Comparison of ENCODE assay signal across 8 cellular contexts in the genomic region with DNA sequence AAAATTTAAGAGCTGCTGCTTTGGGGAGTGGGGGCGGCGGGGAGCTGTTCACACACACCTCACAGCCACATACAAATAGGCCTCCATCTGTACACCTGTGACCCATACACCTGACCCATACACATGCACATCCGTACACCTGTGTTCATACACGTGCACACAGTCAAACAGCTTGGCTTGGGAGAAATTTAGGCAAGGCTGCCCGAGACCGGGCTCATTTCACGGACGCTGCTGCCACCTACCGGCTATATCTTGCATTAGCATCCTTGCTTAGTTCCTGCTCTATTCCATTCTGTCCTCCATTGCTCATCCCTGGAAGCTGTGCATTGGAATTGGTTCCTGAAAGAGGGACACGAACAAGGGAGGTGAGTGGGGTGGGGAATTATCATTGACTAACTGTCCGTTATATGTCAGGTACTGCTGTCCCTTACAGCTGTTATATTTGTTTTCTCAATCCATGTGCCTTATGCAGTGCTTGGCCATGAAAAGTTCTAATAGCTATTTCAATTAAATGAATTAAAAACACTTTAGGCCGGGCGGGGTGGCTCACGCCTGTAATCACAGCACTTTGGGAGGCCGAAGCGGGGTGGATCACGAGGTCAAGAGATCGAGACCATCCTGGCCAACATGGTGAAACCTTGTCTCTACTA. TPM values are rescaled to one million over a fixed set of nuclear protein-coding genes. Genes with fewer than 3 reads are reported as not detected.
DNase-seq lines count a peak whose midpoint lies in the region; ATAC-seq lines count a peak whose summit lies in the region.

No MANE protein-coding gene starts in this region.

- ATAC-seq in esophagus mucosa (peak; percentile 83), GM21526 (IDR thresholded peaks at IDR 0.05; ENCODE audit: low FRiP score, unreplicated experiment) (no peak)
- peak; percentile 80 to 88 for ATAC-seq in naive thymus-derived CD8-positive, alpha-beta T cell
- peak; percentile 79 to 82 for ATAC-seq in stimulated activated naive B cell treated with anti-CD40 and anti-IgM and Interleukin-4, amounts not matched to agents 10 μg/mL and 1 μg/mL and 100 μg/mL, for 72 hours (replicated peaks)

- no peaks in the 10 kb centered on the region for H3K9me3 Mint-ChIP-seq in naive thymus-derived CD8-positive, alpha-beta T cell
- no peaks in the 10 kb centered on the region for H3K9me3 Mint-ChIP-seq in stimulated activated naive B cell treated with anti-CD40 and anti-IgM and Interleukin-4, amounts not matched to agents 10 μg/mL and 1 μg/mL and 100 μg/mL, for 72 hours

- in situ Hi-C loops in KBM-7 (cut with MboI; ENCODE audit: low pct_unique_long_range_greater_than_20kb, low sequenced_read_pairs) = loop anchor here (25.0 kb wide), 1 partner anchor 310 kb away; a partner anchor contains a TSS

- no peak overlapping the region for H3K4me3 Mint-ChIP-seq in naive thymus-derived CD8-positive, alpha-beta T cell
- H3K4me3 Mint-ChIP-seq in stimulated activated naive B cell treated with anti-CD40 and anti-IgM and Interleukin-4, amounts not matched to agents 10 μg/mL and 1 μg/mL and 100 μg/mL, for 72 hours = no peak overlapping the region

- H3K4me1 Mint-ChIP-seq in naive thymus-derived CD8-positive, alpha-beta T cell = peaks cover 5 to 9% (median 6%) of the 10 kb centered on the region in 4 donors
- peaks cover 6% of the 10 kb centered on the region in 2 donors for H3K4me1 Mint-ChIP-seq in stimulated activated naive B cell treated with anti-CD40 and anti-IgM and Interleukin-4, amounts not matched to agents 10 μg/mL and 1 μg/mL and 100 μg/mL, for 72 hours

- no peak overlapping the region for H3K27ac Mint-ChIP-seq in naive thymus-derived CD8-positive, alpha-beta T cell
- H3K27ac Mint-ChIP-seq in stimulated activated naive B cell treated with anti-CD40 and anti-IgM and Interleukin-4, amounts not matched to agents 10 μg/mL and 1 μg/mL and 100 μg/mL, for 72 hours = no peak overlapping the region

- H3K27me3 Mint-ChIP-seq in naive thymus-derived CD8-positive, alpha-beta T cell = peaks cover 2 to 12% (median 6%) of the 10 kb centered on the region in 5 donors
- H3K27me3 Mint-ChIP-seq in stimulated activated naive B cell treated with anti-CD40 and anti-IgM and Interleukin-4, amounts not matched to agents 10 μg/mL and 1 μg/mL and 100 μg/mL, for 72 hours = peaks cover 0 to 2% of the 10 kb centered on the region in 2 donors

- POLR2A ChIA-PET in naive thymus-derived CD8-positive, alpha-beta T cell (lab: Charles Lee) = interaction anchor here (0.5 to 1.8 kb wide), 6 partner anchors 92 to 371 kb away, joined by 3 to 7 read pairs (median 4); a partner anchor contains a TSS

- no peaks in the 10 kb centered on the region for H3K36me3 Mint-ChIP-seq in naive thymus-derived CD8-positive, alpha-beta T cell
- H3K36me3 Mint-ChIP-seq in stimulated activated naive B cell treated with anti-CD40 and anti-IgM and Interleukin-4, amounts not matched to agents 10 μg/mL and 1 μg/mL and 100 μg/mL, for 72 hours = no peaks in the 10 kb centered on the region

- peak; percentile 87 for DNase-seq in ELF-1 (ENCODE audit: low read depth, low spot score)
- peak; percentile 85 for DNase-seq in KBM-7
- peak; percentile 89 for DNase-seq in OCI-M1 (lab: John Stamatoyannopoulos, UW)
- DNase-seq in activated T-cell treated with anti-CD3 and anti-CD28 coated beads for 1 hour (ENCODE audit: low read depth) = peak; percentile 68
- DNase-seq in naive thymus-derived CD8-positive, alpha-beta T cell = peak; percentile 59 to 86 (median 73)
- DNase-seq in stimulated activated naive B cell treated with anti-CD40 and anti-IgM and Interleukin-4, amounts not matched to agents 10 μg/mL and 1 μg/mL and 100 μg/mL, for 72 hours = peak; percentile 56

RNA-seq across cellular contexts. Expression of a gene that starts 37.1 kb away (rescaled TPM):
- total RNA-seq in esophagus mucosa = 33.0 TPM
- total RNA-seq in naive thymus-derived CD8-positive, alpha-beta T cell = 100 to 1,000 TPM; 300 to 328 TPM
- polyA plus RNA-seq in naive thymus-derived CD8-positive, alpha-beta T cell = 10 to 100 TPM; 84.1 to 99.9 (median 92.9) TPM
